In the genomic region with DNA sequence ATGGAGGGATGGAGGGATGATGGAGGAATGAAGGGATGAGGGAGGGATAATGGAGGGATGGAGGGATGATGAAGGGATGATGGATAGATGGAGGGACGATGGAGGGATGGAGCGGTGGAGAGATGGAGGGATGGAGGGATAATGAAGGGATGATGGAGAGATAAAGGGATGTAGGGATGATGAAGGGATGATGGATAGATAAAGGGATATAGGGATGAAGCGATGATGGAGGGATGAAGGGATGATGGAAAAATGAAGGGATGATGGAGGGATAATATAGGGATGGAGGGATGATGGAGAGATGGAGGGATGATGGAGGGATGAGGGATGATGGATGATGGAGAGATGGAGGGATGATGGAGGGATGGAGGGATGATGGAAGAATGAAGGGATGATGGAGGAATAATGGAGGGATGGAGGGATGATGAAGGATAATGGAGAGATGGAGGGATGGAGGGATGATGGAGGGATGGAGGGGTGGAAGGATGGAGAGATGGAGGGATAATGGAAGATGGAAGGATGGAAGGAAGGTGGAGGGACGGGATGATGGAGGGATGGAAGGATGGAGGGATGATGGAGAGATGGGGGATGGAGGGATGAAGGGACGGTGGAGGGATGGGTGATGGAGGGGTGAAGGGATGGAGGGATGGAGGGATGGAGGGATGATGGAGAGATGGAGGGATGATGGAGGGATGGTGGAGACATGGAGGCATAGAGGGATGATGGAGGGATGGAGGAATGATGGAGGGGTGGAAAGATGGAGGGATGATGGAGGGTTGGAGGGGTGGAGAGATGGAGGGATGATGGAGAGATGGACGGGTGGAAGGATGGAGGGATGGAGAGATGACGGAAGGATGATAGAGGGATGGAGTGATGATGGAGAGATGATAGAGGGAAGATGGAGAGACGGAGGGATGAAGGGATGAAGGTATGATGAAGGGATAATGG, we compare ENCODE assay signal across 28 cellular contexts.
"Had no signal": no experiment of that assay in that cellular context is flagged by ENCODE, and none has a peak within 500 bp of the region (broad histone marks: within the 10 kb centered on the region; RNA-seq: fewer than 3 reads in every experiment).

No MANE protein-coding gene starts in this region.

- FAIRE-seq: astrocyte, bronchial epithelial cell, frontal cortex had no signal

- ATAC-seq: activated CD4-positive, alpha-beta T cell treated with anti-CD3 and anti-CD28 coated beads for 36 hours; activated naive CD4-positive, alpha-beta T cell treated with anti-CD3 and anti-CD28 coated beads, Interleukin-2, amount 50 U/mL, for 72 hours; esophagus mucosa had no signal

- H3K36me3 Mint-ChIP-seq: activated CD4-positive, alpha-beta memory T cell treated with anti-CD3 and anti-CD28 coated beads for 36 hours; activated naive CD4-positive, alpha-beta T cell treated with anti-CD3 and anti-CD28 coated beads, Interleukin-2, amount 10 ng/mL, durations not matched to agents 7 days and 5 days; activated naive CD4-positive, alpha-beta T cell treated with anti-CD3 and anti-CD28 coated beads, Interleukin-2, amount 50 U/mL, for 72 hours; activated naive CD8-positive, alpha-beta T cell treated with anti-CD3 and anti-CD28 coated beads, Interleukin-2, amount 10 ng/mL, durations not matched to agents 7 days and 5 days had no signal

- H3K27me3 Mint-ChIP-seq: activated naive CD8-positive, alpha-beta T cell treated with anti-CD3 and anti-CD28 coated beads, Interleukin-2, amount 10 ng/mL, durations not matched to agents 7 days and 5 days had no signal

- H3K4me3 Mint-ChIP-seq: activated CD4-positive, alpha-beta memory T cell treated with anti-CD3 and anti-CD28 coated beads for 36 hours; activated CD4-positive, alpha-beta T cell treated with anti-CD3 and anti-CD28 coated beads for 36 hours; activated CD4-positive, alpha-beta T cell treated with anti-CD3 and anti-CD28 coated beads, Interleukin-2, amount 10 ng/mL, durations not matched to agents 24 days and 14 days; activated naive CD4-positive, alpha-beta T cell treated with anti-CD3 and anti-CD28 coated beads, Interleukin-2, amount 10 ng/mL, durations not matched to agents 7 days and 5 days; activated naive CD8-positive, alpha-beta T cell treated with anti-CD3 and anti-CD28 coated beads, Interleukin-2, amount 10 ng/mL, durations not matched to agents 7 days and 5 days; central memory CD8-positive, alpha-beta T cell; dendritic cell treated with granulocyte-macrophage colony-stimulating factor and Interleukin-4, amounts not matched to agents 40 ng/mL and 50 ng/mL, for 4 days; endodermal cell; T-helper 2 cell treated with Interferon-gamma antibody and Interleukin-4, amounts not matched to agents 5 μg/mL and 100 μg/mL, for 36 hours had no signal

- H3K27me3 ChIP-seq: brain microvascular endothelial cell had no signal

- H3K36me3 ChIP-seq: brain microvascular endothelial cell had no signal

- H3K9me3 Mint-ChIP-seq: activated CD4-positive, alpha-beta memory T cell treated with anti-CD3 and anti-CD28 coated beads for 36 hours; central memory CD8-positive, alpha-beta T cell; dendritic cell treated with granulocyte-macrophage colony-stimulating factor and Interleukin-4, amounts not matched to agents 40 ng/mL and 50 ng/mL, for 4 days; endodermal cell; T-helper 2 cell treated with Interferon-gamma antibody and Interleukin-4, amounts not matched to agents 5 μg/mL and 100 μg/mL, for 36 hours had no signal

- H3K27ac Mint-ChIP-seq: activated CD4-positive, alpha-beta memory T cell treated with anti-CD3 and anti-CD28 coated beads for 36 hours; activated CD4-positive, alpha-beta T cell treated with anti-CD3 and anti-CD28 coated beads for 36 hours; activated CD4-positive, alpha-beta T cell treated with anti-CD3 and anti-CD28 coated beads, Interleukin-2, amount 10 ng/mL, durations not matched to agents 24 days and 14 days; activated naive CD4-positive, alpha-beta T cell treated with anti-CD3 and anti-CD28 coated beads, Interleukin-2, amount 10 ng/mL, durations not matched to agents 7 days and 5 days; activated naive CD4-positive, alpha-beta T cell treated with anti-CD3 and anti-CD28 coated beads, Interleukin-2, amount 50 U/mL, for 72 hours; activated naive CD8-positive, alpha-beta T cell treated with anti-CD3 and anti-CD28 coated beads, Interleukin-2, amount 10 ng/mL, durations not matched to agents 7 days and 5 days; dendritic cell treated with granulocyte-macrophage colony-stimulating factor and Interleukin-4, amounts not matched to agents 40 ng/mL and 50 ng/mL, for 4 days; endodermal cell; T-helper 2 cell treated with Interferon-gamma antibody and Interleukin-4, amounts not matched to agents 5 μg/mL and 100 μg/mL, for 36 hours had no signal

- H3K4me1 Mint-ChIP-seq: activated CD4-positive, alpha-beta T cell treated with anti-CD3 and anti-CD28 coated beads for 36 hours; activated CD4-positive, alpha-beta T cell treated with anti-CD3 and anti-CD28 coated beads, Interleukin-2, amount 10 ng/mL, durations not matched to agents 24 days and 14 days; activated naive CD4-positive, alpha-beta T cell treated with anti-CD3 and anti-CD28 coated beads, Interleukin-2, amount 10 ng/mL, durations not matched to agents 7 days and 5 days; activated naive CD8-positive, alpha-beta T cell treated with anti-CD3 and anti-CD28 coated beads, Interleukin-2, amount 10 ng/mL, durations not matched to agents 7 days and 5 days; central memory CD8-positive, alpha-beta T cell; endodermal cell had no signal

- H3K27ac ChIP-seq: brain microvascular endothelial cell, coronary artery, WERI-Rb-1 had no signal

- DNase-seq: activated CD4-positive, alpha-beta memory T cell treated with anti-CD3 and anti-CD28 coated beads for 36 hours; activated CD4-positive, alpha-beta T cell treated with anti-CD3 and anti-CD28 coated beads for 36 hours; activated CD4-positive, alpha-beta T cell treated with anti-CD3 and anti-CD28 coated beads, Interleukin-2, amount 10 ng/mL, durations not matched to agents 24 days and 14 days; activated CD4-positive, CD25-positive, alpha-beta regulatory T cell; activated CD4-positive, CD25-positive, alpha-beta regulatory T cell treated with anti-CD3 and anti-CD28 coated beads, Interleukin-2, amount 50 U/mL, for 72 hours; activated CD8-positive, alpha-beta memory T cell treated with anti-CD3 and anti-CD28 coated beads for 24 hours; activated gamma-delta T cell; activated naive CD4-positive, alpha-beta T cell; activated naive CD4-positive, alpha-beta T cell treated with anti-CD3 and anti-CD28 coated beads, Interleukin-2, amount 10 ng/mL, durations not matched to agents 7 days and 5 days; activated naive CD8-positive, alpha-beta T cell treated with anti-CD3 and anti-CD28 coated beads, Interleukin-2, amount 10 ng/mL, durations not matched to agents 7 days and 5 days; activated T-cell treated with anti-CD3 and anti-CD28 coated beads, Interleukin-2, amount 50 U/mL, for 48 hours; brain microvascular endothelial cell; dorsolateral prefrontal cortex; effector memory CD4-positive, alpha-beta T cell; endodermal cell; foreskin fibroblast; head of caudate nucleus; T1000; WERI-Rb-1 had no signal

- H3K4me3 ChIP-seq: coronary artery, dorsolateral prefrontal cortex had no signal
